8 cellular contexts compared by ENCODE assay signal in the genomic region with DNA sequence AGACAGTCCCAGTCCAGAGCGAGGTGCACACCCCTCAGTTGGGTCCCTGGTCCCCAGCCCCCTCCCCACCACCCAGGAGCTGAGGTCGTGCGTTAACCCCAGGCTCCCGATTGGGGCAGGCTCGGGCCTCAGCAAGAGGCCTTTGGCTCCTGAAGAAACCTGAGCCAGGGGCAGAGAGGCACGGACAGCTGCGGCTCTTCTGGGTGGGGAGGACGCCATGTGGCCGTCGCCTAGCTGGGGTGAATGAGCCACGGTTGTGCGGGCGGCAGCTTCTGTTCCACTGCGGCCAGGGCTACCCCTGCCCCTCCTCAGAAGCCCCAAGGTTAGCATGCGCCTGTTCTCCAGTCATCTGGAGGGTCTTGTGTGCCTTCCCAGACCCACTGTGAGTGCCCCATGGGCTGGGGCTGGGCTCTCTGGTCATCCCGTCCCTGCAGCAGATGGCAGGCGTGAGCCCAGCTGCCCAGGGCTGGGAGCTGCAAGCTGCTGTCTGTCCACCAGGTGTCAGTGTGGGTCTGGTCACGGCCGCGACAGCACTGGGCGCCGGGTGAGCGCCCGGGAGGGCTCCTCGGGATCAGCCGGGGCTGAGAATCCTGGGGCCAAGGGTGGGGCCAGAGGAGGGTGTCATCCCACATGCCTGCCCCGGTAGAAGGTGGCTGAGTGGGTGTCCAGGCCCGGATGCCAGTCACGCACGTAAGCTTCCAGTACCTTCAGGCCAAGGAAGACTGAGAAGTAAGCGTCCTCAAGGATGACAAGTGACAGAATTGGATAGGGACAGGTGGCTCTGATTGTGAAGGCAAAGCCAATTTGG. TPM values are rescaled to one million over a fixed set of nuclear protein-coding genes. Genes with fewer than 3 reads are reported as not detected.
A peak's percentile ranks its signal among the peaks of the same experiment; 100 is the strongest.
DNase-seq lines count a peak whose midpoint lies in the region; ATAC-seq and TF ChIP-seq lines count a peak whose summit lies in the region.

No MANE protein-coding gene starts in this region.

- DNase-seq in C1 segment of cervical spinal cord (lab: John Stamatoyannopoulos, UW) (peak in 13 of 14 donors; percentile 9 to 71 (median 45)), HuH-7.5 (ENCODE audit: low spot score) (peak; percentile 69), T-helper 9 cell (peak; percentile 57), astrocyte of the cerebellum (ENCODE audit: low read depth) (peak; percentile 19), hippocampal formation (lab: John Stamatoyannopoulos, UW) (peak; percentile 34 to 57), smooth muscle cell (lab: John Stamatoyannopoulos, UW; ENCODE audit: unreplicated experiment) (peak; percentile 7)

- TF ChIP-seq CTCF in astrocyte of the cerebellum (IDR thresholded peaks at IDR 0.05; ENCODE audit: low read depth, low read length, missing control alignments): peak; percentile 77
- peak; percentile 62 for TF ChIP-seq CTCF in smooth muscle cell (IDR thresholded peaks at IDR 0.05; ENCODE audit: borderline replicate concordance, insufficient read depth, poor library complexity, severe bottlenecking)

- no peaks in the 10 kb centered on the region for H4K20me1 ChIP-seq in smooth muscle cell (ENCODE audit: low read depth)

- in situ Hi-C loops in astrocyte of the cerebellum (cut with HindIII; ENCODE audit: low sequenced_read_pairs): no loop called here

- no peaks in the 10 kb centered on the region for H3K9me3 ChIP-seq in smooth muscle cell (replicated peaks; ENCODE audit: low read depth)

- peak; percentile 74 for ATAC-seq in GM19328 (IDR thresholded peaks at IDR 0.05; ENCODE audit: unreplicated experiment)
- no peak for ATAC-seq in GM18870 (IDR thresholded peaks at IDR 0.05; ENCODE audit: unreplicated experiment)

- no peaks in the 10 kb centered on the region for H3K4me1 ChIP-seq in smooth muscle cell (ENCODE audit: low read depth)

- no peak overlapping the region for H3K9ac ChIP-seq in smooth muscle cell (ENCODE audit: low read depth)

- no peaks in the 10 kb centered on the region for H3K36me3 ChIP-seq in smooth muscle cell (ENCODE audit: low read depth)

- H2AFZ ChIP-seq in smooth muscle cell (ENCODE audit: low read depth): no peak overlapping the region

- H3K27ac ChIP-seq in smooth muscle cell (ENCODE audit: low read depth): no peak overlapping the region

- no peak overlapping the region for H3K4me3 ChIP-seq in astrocyte of the cerebellum (ENCODE audit: low read depth, low read length)
- H3K4me3 ChIP-seq in smooth muscle cell: no peak overlapping the region

- H3K79me2 ChIP-seq in smooth muscle cell (ENCODE audit: low read depth): no peaks in the 10 kb centered on the region

- WGBS in smooth muscle cell (ENCODE audit: low lambda C conversion rate): 60% methylated on average over 31 of the region's 31 CpGs

- no peaks in the 10 kb centered on the region for H3K27me3 ChIP-seq in smooth muscle cell (ENCODE audit: low read depth)

- no peaks in the 10 kb centered on the region for H3F3A ChIP-seq in smooth muscle cell (ENCODE audit: low read depth)

- H3K4me2 ChIP-seq in smooth muscle cell: no peak overlapping the region

RNA-seq across cellular contexts. Expression of gene ATP2B3, which starts 21.9 kb away (rescaled TPM):
- total RNA-seq in smooth muscle cell: 0.22 TPM in 2 replicates
- 0.05 and 0.31 TPM in 2 replicates for polyA plus RNA-seq in smooth muscle cell

RNA-seq across cellular contexts. Expression of gene BGN, which starts 44.6 kb away (rescaled TPM):
- total RNA-seq in smooth muscle cell: 262 and 298 TPM in 2 replicates
- polyA plus RNA-seq in smooth muscle cell: 387 and 621 TPM in 2 replicates

RNA-seq across cellular contexts. Expression of gene CCNQ, which starts 59.6 kb away (rescaled TPM):
- 9.4 and 17.9 TPM in 2 replicates for total RNA-seq in smooth muscle cell
- 23.0 and 27.3 TPM in 2 replicates for polyA plus RNA-seq in smooth muscle cell

Comparison
In these comparisons a context has a peak if more than half of its experiments do, and no peak if none do; other contexts are left out.
1. DNase-seq: peak in every context shown above with its lines; median percentile 69 in HuH-7.5; 57 in T-helper 9 cell; 46 in hippocampal formation; 45 in C1 segment of cervical spinal cord; 19 in astrocyte of the cerebellum; 7 in smooth muscle cell.